Comparison of ENCODE assay signal across 1 cellular context in the genomic region with DNA sequence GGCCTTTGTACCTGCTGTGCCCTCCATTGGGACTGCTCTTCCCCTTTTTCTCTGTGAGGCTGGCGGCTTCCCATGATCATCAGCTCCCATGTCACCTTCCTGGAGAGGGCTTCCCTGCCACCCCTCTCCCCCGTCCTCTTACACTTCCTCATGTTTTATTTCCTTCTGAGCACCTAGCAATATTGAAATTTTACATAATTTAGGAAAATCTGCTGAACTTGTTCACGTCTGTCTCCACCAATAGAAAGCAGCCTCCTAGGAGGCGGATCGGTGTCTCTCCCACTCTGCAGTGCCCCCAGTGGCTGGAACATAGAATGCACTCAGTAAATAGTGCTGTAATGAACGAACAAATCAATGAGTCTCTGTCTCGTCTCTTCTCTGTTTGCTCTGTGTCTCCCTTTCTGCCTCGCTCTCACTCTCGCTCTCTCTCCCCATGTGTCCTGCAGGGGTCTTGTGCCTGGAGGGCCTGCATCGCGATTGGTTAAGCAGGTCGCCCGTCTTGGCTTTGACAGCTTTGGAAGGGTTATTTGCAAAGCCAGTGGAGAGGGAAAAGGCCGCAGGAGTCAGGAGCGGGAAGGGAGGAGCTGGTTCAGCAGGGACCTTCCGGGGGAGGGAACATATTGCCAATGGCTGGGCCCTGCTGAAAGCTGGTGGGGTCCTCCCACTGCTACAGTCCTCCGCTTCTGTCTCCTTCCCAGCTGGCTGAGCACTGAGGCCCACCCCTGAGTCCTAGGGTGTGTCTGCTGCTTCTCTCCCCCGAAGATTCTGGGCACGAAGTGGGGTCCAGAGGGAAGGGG.
TF ChIP-seq lines count a peak whose summit lies in the region.

No MANE protein-coding gene starts in this region.

TF ChIP-seq in HepG2, 621 proteins besides CTCF, POLR2A, EP300 and RAD21 (continued from another document and continues in another):
- TF ChIP-seq, protein P1, sequence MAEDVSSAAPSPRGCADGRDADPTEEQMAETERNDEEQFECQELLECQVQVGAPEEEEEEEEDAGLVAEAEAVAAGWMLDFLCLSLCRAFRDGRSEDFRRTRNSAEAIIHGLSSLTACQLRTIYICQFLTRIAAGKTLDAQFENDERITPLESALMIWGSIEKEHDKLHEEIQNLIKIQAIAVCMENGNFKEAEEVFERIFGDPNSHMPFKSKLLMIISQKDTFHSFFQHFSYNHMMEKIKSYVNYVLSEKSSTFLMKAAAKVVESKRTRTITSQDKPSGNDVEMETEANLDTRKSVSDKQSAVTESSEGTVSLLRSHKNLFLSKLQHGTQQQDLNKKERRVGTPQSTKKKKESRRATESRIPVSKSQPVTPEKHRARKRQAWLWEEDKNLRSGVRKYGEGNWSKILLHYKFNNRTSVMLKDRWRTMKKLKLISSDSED (CRISPR knock-in tag; IDR thresholded peaks at IDR 0.05) = no peak
- TF ChIP-seq, protein P2, sequence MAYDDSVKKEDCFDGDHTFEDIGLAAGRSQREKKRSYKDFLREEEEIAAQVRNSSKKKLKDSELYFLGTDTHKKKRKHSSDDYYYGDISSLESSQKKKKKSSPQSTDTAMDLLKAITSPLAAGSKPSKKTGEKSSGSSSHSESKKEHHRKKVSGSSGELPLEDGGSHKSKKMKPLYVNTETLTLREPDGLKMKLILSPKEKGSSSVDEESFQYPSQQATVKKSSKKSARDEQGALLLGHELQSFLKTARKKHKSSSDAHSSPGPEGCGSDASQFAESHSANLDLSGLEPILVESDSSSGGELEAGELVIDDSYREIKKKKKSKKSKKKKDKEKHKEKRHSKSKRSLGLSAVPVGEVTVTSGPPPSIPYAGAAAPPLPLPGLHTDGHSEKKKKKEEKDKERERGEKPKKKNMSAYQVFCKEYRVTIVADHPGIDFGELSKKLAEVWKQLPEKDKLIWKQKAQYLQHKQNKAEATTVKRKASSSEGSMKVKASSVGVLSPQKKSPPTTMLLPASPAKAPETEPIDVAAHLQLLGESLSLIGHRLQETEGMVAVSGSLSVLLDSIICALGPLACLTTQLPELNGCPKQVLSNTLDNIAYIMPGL (CRISPR knock-in tag; IDR thresholded peaks at IDR 0.05; ENCODE audit: borderline replicate concordance in 1 of 2, low read depth in 1 of 2) = peak; percentile 73 to 94
- TF ChIP-seq ZNF615 (CRISPR knock-in tag; IDR thresholded peaks at IDR 0.05; ENCODE audit: borderline replicate concordance) (peak; percentile 70; the same call in 1 of the 2 replicates), SOX6 (IDR thresholded peaks at IDR 0.05) (no peak), SOX6 (CRISPR knock-in tag; IDR thresholded peaks at IDR 0.05) (peak; percentile 44; the same call in 1 of the 2 replicates), ZNF224 (CRISPR knock-in tag; IDR thresholded peaks at IDR 0.05) (no peak), PHF5A (CRISPR knock-in tag; IDR thresholded peaks at IDR 0.05; ENCODE audit: low read depth, unreplicated experiment) (peak; percentile 91), DPF2 (CRISPR knock-in tag; IDR thresholded peaks at IDR 0.05; ENCODE audit: borderline replicate concordance, low read depth) (no peak), BHLHE40 (IDR thresholded peaks at IDR 0.05; ENCODE audit: low read length) (no peak; the same call in 1 of the 2 replicates), GZF1 (CRISPR knock-in tag; IDR thresholded peaks at IDR 0.05) (peak; percentile 91; the same call in 1 of the 2 replicates), KDM2A (CRISPR knock-in tag; IDR thresholded peaks at IDR 0.05; ENCODE audit: borderline replicate concordance, low read depth) (peak; percentile 63), KDM4B (CRISPR knock-in tag; IDR thresholded peaks at IDR 0.05) (no peak), ZNF720 (CRISPR knock-in tag; IDR thresholded peaks at IDR 0.05) (0 out of 2 replicates have a peak, but pooled peaks have one; percentile 33), HMG20B (CRISPR knock-in tag; conservative IDR thresholded peaks at IDR 0.05) (peak; percentile 14; the same call in 1 of the 2 replicates)
- TF ChIP-seq, protein P3, sequence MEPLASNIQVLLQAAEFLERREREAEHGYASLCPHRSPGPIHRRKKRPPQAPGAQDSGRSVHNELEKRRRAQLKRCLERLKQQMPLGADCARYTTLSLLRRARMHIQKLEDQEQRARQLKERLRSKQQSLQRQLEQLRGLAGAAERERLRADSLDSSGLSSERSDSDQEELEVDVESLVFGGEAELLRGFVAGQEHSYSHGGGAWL (CRISPR knock-in tag; IDR thresholded peaks at IDR 0.05) = peak; percentile 59; the same call in 1 of the 2 replicates
- TF ChIP-seq, protein P4, sequence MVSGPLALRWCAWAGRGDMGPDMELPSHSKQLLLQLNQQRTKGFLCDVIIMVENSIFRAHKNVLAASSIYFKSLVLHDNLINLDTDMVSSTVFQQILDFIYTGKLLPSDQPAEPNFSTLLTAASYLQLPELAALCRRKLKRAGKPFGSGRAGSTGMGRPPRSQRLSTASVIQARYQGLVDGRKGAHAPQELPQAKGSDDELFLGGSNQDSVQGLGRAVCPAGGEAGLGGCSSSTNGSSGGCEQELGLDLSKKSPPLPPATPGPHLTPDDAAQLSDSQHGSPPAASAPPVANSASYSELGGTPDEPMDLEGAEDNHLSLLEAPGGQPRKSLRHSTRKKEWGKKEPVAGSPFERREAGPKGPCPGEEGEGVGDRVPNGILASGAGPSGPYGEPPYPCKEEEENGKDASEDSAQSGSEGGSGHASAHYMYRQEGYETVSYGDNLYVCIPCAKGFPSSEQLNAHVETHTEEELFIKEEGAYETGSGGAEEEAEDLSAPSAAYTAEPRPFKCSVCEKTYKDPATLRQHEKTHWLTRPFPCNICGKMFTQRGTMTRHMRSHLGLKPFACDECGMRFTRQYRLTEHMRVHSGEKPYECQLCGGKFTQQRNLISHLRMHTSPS (CRISPR knock-in tag; IDR thresholded peaks at IDR 0.05; ENCODE audit: low read depth) = 0 out of 2 replicates have a peak, but pooled peaks have one; percentile 16
- TF ChIP-seq, protein P5, sequence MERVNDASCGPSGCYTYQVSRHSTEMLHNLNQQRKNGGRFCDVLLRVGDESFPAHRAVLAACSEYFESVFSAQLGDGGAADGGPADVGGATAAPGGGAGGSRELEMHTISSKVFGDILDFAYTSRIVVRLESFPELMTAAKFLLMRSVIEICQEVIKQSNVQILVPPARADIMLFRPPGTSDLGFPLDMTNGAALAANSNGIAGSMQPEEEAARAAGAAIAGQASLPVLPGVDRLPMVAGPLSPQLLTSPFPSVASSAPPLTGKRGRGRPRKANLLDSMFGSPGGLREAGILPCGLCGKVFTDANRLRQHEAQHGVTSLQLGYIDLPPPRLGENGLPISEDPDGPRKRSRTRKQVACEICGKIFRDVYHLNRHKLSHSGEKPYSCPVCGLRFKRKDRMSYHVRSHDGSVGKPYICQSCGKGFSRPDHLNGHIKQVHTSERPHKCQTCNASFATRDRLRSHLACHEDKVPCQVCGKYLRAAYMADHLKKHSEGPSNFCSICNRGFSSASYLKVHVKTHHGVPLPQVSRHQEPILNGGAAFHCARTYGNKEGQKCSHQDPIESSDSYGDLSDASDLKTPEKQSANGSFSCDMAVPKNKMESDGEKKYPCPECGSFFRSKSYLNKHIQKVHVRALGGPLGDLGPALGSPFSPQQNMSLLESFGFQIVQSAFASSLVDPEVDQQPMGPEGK (CRISPR knock-in tag; IDR thresholded peaks at IDR 0.05) = peak; percentile 49; the same call in 1 of the 2 replicates
- TF ChIP-seq, protein P6, sequence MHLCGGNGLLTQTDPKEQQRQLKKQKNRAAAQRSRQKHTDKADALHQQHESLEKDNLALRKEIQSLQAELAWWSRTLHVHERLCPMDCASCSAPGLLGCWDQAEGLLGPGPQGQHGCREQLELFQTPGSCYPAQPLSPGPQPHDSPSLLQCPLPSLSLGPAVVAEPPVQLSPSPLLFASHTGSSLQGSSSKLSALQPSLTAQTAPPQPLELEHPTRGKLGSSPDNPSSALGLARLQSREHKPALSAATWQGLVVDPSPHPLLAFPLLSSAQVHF (CRISPR knock-in tag; IDR thresholded peaks at IDR 0.05) = 0 out of 2 replicates have a peak, but pooled peaks have one; percentile 28
- TF ChIP-seq, protein P7, sequence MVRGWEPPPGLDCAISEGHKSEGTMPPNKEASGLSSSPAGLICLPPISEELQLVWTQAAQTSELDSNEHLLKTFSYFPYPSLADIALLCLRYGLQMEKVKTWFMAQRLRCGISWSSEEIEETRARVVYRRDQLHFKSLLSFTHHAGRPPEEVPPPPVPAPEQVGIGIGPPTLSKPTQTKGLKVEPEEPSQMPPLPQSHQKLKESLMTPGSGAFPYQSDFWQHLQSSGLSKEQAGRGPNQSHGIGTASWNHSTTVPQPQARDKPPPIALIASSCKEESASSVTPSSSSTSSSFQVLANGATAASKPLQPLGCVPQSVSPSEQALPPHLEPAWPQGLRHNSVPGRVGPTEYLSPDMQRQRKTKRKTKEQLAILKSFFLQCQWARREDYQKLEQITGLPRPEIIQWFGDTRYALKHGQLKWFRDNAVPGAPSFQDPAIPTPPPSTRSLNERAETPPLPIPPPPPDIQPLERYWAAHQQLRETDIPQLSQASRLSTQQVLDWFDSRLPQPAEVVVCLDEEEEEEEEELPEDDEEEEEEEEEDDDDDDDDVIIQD (CRISPR knock-in tag; IDR thresholded peaks at IDR 0.05; ENCODE audit: low read depth) = peak; percentile 66
- TF ChIP-seq, protein P8, sequence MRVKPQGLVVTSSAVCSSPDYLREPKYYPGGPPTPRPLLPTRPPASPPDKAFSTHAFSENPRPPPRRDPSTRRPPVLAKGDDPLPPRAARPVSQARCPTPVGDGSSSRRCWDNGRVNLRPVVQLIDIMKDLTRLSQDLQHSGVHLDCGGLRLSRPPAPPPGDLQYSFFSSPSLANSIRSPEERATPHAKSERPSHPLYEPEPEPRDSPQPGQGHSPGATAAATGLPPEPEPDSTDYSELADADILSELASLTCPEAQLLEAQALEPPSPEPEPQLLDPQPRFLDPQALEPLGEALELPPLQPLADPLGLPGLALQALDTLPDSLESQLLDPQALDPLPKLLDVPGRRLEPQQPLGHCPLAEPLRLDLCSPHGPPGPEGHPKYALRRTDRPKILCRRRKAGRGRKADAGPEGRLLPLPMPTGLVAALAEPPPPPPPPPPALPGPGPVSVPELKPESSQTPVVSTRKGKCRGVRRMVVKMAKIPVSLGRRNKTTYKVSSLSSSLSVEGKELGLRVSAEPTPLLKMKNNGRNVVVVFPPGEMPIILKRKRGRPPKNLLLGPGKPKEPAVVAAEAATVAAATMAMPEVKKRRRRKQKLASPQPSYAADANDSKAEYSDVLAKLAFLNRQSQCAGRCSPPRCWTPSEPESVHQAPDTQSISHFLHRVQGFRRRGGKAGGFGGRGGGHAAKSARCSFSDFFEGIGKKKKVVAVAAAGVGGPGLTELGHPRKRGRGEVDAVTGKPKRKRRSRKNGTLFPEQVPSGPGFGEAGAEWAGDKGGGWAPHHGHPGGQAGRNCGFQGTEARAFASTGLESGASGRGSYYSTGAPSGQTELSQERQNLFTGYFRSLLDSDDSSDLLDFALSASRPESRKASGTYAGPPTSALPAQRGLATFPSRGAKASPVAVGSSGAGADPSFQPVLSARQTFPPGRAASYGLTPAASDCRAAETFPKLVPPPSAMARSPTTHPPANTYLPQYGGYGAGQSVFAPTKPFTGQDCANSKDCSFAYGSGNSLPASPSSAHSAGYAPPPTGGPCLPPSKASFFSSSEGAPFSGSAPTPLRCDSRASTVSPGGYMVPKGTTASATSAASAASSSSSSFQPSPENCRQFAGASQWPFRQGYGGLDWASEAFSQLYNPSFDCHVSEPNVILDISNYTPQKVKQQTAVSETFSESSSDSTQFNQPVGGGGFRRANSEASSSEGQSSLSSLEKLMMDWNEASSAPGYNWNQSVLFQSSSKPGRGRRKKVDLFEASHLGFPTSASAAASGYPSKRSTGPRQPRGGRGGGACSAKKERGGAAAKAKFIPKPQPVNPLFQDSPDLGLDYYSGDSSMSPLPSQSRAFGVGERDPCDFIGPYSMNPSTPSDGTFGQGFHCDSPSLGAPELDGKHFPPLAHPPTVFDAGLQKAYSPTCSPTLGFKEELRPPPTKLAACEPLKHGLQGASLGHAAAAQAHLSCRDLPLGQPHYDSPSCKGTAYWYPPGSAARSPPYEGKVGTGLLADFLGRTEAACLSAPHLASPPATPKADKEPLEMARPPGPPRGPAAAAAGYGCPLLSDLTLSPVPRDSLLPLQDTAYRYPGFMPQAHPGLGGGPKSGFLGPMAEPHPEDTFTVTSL (CRISPR knock-in tag; IDR thresholded peaks at IDR 0.05; ENCODE audit: borderline replicate concordance) = no peak
- TF ChIP-seq, protein P9, sequence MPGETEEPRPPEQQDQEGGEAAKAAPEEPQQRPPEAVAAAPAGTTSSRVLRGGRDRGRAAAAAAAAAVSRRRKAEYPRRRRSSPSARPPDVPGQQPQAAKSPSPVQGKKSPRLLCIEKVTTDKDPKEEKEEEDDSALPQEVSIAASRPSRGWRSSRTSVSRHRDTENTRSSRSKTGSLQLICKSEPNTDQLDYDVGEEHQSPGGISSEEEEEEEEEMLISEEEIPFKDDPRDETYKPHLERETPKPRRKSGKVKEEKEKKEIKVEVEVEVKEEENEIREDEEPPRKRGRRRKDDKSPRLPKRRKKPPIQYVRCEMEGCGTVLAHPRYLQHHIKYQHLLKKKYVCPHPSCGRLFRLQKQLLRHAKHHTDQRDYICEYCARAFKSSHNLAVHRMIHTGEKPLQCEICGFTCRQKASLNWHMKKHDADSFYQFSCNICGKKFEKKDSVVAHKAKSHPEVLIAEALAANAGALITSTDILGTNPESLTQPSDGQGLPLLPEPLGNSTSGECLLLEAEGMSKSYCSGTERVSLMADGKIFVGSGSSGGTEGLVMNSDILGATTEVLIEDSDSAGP (CRISPR knock-in tag; IDR thresholded peaks at IDR 0.05; ENCODE audit: borderline replicate concordance) = peak; percentile 61
- TF ChIP-seq, protein P10, sequence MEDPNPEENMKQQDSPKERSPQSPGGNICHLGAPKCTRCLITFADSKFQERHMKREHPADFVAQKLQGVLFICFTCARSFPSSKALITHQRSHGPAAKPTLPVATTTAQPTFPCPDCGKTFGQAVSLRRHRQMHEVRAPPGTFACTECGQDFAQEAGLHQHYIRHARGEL (CRISPR knock-in tag; IDR thresholded peaks at IDR 0.05) = 0 out of 2 replicates have a peak, but pooled peaks have one; percentile 58
- TF ChIP-seq, protein P11, sequence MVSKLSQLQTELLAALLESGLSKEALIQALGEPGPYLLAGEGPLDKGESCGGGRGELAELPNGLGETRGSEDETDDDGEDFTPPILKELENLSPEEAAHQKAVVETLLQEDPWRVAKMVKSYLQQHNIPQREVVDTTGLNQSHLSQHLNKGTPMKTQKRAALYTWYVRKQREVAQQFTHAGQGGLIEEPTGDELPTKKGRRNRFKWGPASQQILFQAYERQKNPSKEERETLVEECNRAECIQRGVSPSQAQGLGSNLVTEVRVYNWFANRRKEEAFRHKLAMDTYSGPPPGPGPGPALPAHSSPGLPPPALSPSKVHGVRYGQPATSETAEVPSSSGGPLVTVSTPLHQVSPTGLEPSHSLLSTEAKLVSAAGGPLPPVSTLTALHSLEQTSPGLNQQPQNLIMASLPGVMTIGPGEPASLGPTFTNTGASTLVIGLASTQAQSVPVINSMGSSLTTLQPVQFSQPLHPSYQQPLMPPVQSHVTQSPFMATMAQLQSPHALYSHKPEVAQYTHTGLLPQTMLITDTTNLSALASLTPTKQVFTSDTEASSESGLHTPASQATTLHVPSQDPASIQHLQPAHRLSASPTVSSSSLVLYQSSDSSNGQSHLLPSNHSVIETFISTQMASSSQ (IDR thresholded peaks at IDR 0.05; ENCODE audit: low read depth) = no peak
- TF ChIP-seq, protein P11 (CRISPR knock-in tag; IDR thresholded peaks at IDR 0.05; ENCODE audit: borderline replicate concordance) = 0 out of 2 replicates have a peak, but pooled peaks have one; percentile 43
